In genomic region chr14:67620217-67620789, GRCh38 we compare ENCODE assay signal across 8 cellular contexts. TPM values are rescaled to one million over a fixed set of nuclear protein-coding genes. Genes with fewer than 3 reads are reported as not detected.
DNase-seq lines count a peak whose midpoint lies in the region; ATAC-seq, FAIRE-seq and TF ChIP-seq lines count a peak whose summit lies in the region.

No MANE protein-coding gene starts in this region.

- no peaks in the 10 kb centered on the region for H3K27me3 ChIP-seq in small intestine (ENCODE audit: control insufficient read depth in 2 of 2, insufficient read depth in 2 of 2, low read length in 2 of 2)

- H3K4me3 ChIP-seq in astrocyte of the spinal cord (ENCODE audit: low read depth, low read length) (peak overlapping the region; percentile 72), small intestine (ENCODE audit: low read depth in 1 of 2, low read length in 2 of 2) (peak overlapping the region; percentile 30 to 63)

- 2 to 11% (median 9%) methylated on average over 19 of the region's 19 CpGs for WGBS in small intestine, 3 donors

- peaks cover 0 to 5% of the 10 kb centered on the region in 2 donors for H3K4me1 ChIP-seq in small intestine (ENCODE audit: control insufficient read depth in 2 of 2, insufficient read depth in 1 of 2, low read depth in 1 of 2, low read length in 1 of 2)

- DNase-seq in DMS79 treated with DMSO at 0.1 percent for 48 hours (lab: John Stamatoyannopoulos, UW) (peak; percentile 75), NCI-H1092 treated with DMSO at 0.1 percent for 48 hours (lab: John Stamatoyannopoulos, UW) (peak; percentile 25), astrocyte of the spinal cord (ENCODE audit: low read depth, low spot score) (peak; percentile 27), iPS-NIHi11 (ENCODE audit: low spot score) (peak; percentile 60), small intestine (no peak)
- DNase-seq in stimulated activated CD4-positive, alpha-beta T cell treated with anti-CD3 and anti-CD28 coated beads, Interleukin-4, amount 100 ng/mL, for 4 hours, result no peak

- FAIRE-seq in small intestine (lab: Jason Lieb, UNC), result no peak

- in situ Hi-C loops in astrocyte of the spinal cord (cut with HindIII; ENCODE audit: low sequenced_read_pairs), result no loop called here

- ATAC-seq in GM18870 (IDR thresholded peaks at IDR 0.05; ENCODE audit: unreplicated experiment), result no peak
- no peak for ATAC-seq in HG03565 (IDR thresholded peaks at IDR 0.05; ENCODE audit: unreplicated experiment)

- peak overlapping the region in 1 of 2 donors; percentile 61 for H3K27ac ChIP-seq in small intestine (ENCODE audit: low read depth in 1 of 2, low read length in 1 of 2)

- H3K9me3 ChIP-seq in small intestine (ENCODE audit: control insufficient read depth, low read depth), result no peaks in the 10 kb centered on the region

- H3K36me3 ChIP-seq in small intestine (ENCODE audit: control insufficient read depth in 2 of 2, insufficient read depth in 2 of 2, low read length in 2 of 2), result no peaks in the 10 kb centered on the region

- TF ChIP-seq CTCF in astrocyte of the spinal cord (IDR thresholded peaks at IDR 0.05; ENCODE audit: low read depth, low read length), result no peak

RNA-seq across cellular contexts. Expression of gene ARG2, which starts 0.6 kb away (rescaled TPM):
- 10 to 100 TPM; 16.2 to 56.1 (median 29.5) TPM for polyA plus RNA-seq in small intestine

RNA-seq across cellular contexts. Expression of gene PIGH, which starts 20.2 kb away (rescaled TPM):
- polyA plus RNA-seq in small intestine, result 10 to 100 TPM; 19.6 to 23.2 (median 21.9) TPM

RNA-seq across cellular contexts. Expression of gene VTI1B, which starts 54.1 kb away (rescaled TPM):
- 10 to 100 TPM; 58.4 to 94.6 (median 80.8) TPM for polyA plus RNA-seq in small intestine

Comparison
In these comparisons a context has a peak if more than half of its experiments do, and no peak if none do; other contexts are left out.
1. DNase-seq: peak in DMS79 treated with DMSO at 0.1 percent for 48 hours (single experiment), NCI-H1092 treated with DMSO at 0.1 percent for 48 hours (single experiment), astrocyte of the spinal cord (single experiment) and iPS-NIHi11 (single experiment); none in small intestine (single experiment) and stimulated activated CD4-positive, alpha-beta T cell treated with anti-CD3 and anti-CD28 coated beads, Interleukin-4, amount 100 ng/mL, for 4 hours (0 of 2).